ENCODE assay signal across 1 cellular context in the genomic region with DNA sequence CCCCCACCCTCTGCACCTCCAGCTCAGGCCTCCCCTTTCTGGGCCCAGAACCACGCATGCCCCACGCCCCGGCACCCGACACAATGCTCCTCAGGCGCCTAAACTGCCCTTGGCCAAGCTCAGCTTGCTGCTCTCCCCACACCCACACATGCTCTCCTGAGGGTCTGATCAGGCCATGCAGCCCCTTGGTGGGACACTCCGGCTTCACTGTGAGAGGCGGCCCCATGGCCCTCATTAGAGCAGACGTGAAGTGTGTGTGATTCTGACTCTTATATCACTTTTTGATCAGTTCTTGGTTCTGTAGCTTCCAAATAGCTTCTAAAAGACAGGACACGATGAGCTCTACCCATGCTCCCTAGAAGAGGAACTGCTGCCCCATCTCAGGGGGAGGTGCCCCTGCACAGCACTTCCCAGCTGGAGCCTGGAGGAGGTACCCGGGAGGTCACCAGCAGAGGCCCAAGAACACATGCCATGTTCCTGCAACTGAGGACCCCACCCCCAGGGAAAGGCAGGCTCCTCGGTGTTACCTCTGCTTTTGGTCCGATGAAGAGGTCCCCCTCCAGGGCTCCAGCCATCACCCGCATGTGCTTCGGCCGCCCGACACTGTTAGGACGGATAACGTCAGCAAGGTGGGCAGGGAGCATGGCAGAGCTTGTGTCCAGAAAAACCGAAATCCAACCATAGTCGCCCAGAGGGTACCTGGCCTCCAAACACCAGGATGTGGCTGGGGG.
TF ChIP-seq lines count a peak whose summit lies in the region.

No MANE protein-coding gene starts in this region.

TF ChIP-seq in WTC11, 78 proteins besides CTCF, POLR2A, EP300 and RAD21:
- TF ChIP-seq, protein P1, sequence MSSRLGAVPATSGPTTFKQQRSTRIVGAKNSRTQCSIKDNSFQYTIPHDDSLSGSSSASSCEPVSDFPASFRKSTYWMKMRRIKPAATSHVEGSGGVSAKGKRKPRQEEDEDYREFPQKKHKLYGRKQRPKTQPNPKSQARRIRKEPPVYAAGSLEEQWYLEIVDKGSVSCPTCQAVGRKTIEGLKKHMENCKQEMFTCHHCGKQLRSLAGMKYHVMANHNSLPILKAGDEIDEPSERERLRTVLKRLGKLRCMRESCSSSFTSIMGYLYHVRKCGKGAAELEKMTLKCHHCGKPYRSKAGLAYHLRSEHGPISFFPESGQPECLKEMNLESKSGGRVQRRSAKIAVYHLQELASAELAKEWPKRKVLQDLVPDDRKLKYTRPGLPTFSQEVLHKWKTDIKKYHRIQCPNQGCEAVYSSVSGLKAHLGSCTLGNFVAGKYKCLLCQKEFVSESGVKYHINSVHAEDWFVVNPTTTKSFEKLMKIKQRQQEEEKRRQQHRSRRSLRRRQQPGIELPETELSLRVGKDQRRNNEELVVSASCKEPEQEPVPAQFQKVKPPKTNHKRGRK (CRISPR knock-in tag; IDR thresholded peaks at IDR 0.05; ENCODE audit: borderline replicate concordance) = no peak
- TF ChIP-seq, protein P2, sequence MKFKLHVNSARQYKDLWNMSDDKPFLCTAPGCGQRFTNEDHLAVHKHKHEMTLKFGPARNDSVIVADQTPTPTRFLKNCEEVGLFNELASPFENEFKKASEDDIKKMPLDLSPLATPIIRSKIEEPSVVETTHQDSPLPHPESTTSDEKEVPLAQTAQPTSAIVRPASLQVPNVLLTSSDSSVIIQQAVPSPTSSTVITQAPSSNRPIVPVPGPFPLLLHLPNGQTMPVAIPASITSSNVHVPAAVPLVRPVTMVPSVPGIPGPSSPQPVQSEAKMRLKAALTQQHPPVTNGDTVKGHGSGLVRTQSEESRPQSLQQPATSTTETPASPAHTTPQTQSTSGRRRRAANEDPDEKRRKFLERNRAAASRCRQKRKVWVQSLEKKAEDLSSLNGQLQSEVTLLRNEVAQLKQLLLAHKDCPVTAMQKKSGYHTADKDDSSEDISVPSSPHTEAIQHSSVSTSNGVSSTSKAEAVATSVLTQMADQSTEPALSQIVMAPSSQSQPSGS (CRISPR knock-in tag; IDR thresholded peaks at IDR 0.05; ENCODE audit: borderline replicate concordance, low read depth) = no peak
- TF ChIP-seq ARID4B (CRISPR knock-in tag; IDR thresholded peaks at IDR 0.05; ENCODE audit: borderline replicate concordance) = no peak
- TF ChIP-seq SOX15 (CRISPR knock-in tag; IDR thresholded peaks at IDR 0.05) = no peak
- TF ChIP-seq, protein P3, sequence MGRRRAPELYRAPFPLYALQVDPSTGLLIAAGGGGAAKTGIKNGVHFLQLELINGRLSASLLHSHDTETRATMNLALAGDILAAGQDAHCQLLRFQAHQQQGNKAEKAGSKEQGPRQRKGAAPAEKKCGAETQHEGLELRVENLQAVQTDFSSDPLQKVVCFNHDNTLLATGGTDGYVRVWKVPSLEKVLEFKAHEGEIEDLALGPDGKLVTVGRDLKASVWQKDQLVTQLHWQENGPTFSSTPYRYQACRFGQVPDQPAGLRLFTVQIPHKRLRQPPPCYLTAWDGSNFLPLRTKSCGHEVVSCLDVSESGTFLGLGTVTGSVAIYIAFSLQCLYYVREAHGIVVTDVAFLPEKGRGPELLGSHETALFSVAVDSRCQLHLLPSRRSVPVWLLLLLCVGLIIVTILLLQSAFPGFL (CRISPR knock-in tag; IDR thresholded peaks at IDR 0.05; ENCODE audit: borderline replicate concordance) = no peak
- no peak for TF ChIP-seq NFYB (CRISPR knock-in tag; conservative IDR thresholded peaks at IDR 0.05; ENCODE audit: low read depth)
- TF ChIP-seq, protein P4, sequence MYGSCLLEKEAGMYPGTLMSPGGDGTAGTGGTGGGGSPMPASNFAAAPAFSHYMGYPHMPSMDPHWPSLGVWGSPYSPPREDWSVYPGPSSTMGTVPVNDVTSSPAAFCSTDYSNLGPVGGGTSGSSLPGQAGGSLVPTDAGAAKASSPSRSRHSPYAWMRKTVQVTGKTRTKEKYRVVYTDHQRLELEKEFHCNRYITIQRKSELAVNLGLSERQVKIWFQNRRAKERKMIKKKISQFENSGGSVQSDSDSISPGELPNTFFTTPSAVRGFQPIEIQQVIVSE (CRISPR knock-in tag; IDR thresholded peaks at IDR 0.05; ENCODE audit: borderline replicate concordance) = no peak
- TF ChIP-seq ZNF396 (CRISPR knock-in tag; IDR thresholded peaks at IDR 0.05; ENCODE audit: borderline replicate concordance) = no peak
- TF ChIP-seq, protein P5, sequence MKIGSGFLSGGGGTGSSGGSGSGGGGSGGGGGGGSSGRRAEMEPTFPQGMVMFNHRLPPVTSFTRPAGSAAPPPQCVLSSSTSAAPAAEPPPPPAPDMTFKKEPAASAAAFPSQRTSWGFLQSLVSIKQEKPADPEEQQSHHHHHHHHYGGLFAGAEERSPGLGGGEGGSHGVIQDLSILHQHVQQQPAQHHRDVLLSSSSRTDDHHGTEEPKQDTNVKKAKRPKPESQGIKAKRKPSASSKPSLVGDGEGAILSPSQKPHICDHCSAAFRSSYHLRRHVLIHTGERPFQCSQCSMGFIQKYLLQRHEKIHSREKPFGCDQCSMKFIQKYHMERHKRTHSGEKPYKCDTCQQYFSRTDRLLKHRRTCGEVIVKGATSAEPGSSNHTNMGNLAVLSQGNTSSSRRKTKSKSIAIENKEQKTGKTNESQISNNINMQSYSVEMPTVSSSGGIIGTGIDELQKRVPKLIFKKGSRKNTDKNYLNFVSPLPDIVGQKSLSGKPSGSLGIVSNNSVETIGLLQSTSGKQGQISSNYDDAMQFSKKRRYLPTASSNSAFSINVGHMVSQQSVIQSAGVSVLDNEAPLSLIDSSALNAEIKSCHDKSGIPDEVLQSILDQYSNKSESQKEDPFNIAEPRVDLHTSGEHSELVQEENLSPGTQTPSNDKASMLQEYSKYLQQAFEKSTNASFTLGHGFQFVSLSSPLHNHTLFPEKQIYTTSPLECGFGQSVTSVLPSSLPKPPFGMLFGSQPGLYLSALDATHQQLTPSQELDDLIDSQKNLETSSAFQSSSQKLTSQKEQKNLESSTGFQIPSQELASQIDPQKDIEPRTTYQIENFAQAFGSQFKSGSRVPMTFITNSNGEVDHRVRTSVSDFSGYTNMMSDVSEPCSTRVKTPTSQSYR (CRISPR knock-in tag; IDR thresholded peaks at IDR 0.05) = no peak
- no peak for TF ChIP-seq MYBL2 (CRISPR knock-in tag; IDR thresholded peaks at IDR 0.05)
- TF ChIP-seq TEAD4 (CRISPR knock-in tag; IDR thresholded peaks at IDR 0.05) = no peak
- TF ChIP-seq ZBTB21 (CRISPR knock-in tag; IDR thresholded peaks at IDR 0.05; ENCODE audit: borderline replicate concordance) = no peak
- TF ChIP-seq, protein P6, sequence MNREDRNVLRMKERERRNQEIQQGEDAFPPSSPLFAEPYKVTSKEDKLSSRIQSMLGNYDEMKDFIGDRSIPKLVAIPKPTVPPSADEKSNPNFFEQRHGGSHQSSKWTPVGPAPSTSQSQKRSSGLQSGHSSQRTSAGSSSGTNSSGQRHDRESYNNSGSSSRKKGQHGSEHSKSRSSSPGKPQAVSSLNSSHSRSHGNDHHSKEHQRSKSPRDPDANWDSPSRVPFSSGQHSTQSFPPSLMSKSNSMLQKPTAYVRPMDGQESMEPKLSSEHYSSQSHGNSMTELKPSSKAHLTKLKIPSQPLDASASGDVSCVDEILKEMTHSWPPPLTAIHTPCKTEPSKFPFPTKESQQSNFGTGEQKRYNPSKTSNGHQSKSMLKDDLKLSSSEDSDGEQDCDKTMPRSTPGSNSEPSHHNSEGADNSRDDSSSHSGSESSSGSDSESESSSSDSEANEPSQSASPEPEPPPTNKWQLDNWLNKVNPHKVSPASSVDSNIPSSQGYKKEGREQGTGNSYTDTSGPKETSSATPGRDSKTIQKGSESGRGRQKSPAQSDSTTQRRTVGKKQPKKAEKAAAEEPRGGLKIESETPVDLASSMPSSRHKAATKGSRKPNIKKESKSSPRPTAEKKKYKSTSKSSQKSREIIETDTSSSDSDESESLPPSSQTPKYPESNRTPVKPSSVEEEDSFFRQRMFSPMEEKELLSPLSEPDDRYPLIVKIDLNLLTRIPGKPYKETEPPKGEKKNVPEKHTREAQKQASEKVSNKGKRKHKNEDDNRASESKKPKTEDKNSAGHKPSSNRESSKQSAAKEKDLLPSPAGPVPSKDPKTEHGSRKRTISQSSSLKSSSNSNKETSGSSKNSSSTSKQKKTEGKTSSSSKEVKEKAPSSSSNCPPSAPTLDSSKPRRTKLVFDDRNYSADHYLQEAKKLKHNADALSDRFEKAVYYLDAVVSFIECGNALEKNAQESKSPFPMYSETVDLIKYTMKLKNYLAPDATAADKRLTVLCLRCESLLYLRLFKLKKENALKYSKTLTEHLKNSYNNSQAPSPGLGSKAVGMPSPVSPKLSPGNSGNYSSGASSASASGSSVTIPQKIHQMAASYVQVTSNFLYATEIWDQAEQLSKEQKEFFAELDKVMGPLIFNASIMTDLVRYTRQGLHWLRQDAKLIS (CRISPR knock-in tag; IDR thresholded peaks at IDR 0.05; ENCODE audit: borderline replicate concordance) = no peak
- TF ChIP-seq JUN (CRISPR knock-in tag; IDR thresholded peaks at IDR 0.05) = no peak
- TF ChIP-seq, protein P7, sequence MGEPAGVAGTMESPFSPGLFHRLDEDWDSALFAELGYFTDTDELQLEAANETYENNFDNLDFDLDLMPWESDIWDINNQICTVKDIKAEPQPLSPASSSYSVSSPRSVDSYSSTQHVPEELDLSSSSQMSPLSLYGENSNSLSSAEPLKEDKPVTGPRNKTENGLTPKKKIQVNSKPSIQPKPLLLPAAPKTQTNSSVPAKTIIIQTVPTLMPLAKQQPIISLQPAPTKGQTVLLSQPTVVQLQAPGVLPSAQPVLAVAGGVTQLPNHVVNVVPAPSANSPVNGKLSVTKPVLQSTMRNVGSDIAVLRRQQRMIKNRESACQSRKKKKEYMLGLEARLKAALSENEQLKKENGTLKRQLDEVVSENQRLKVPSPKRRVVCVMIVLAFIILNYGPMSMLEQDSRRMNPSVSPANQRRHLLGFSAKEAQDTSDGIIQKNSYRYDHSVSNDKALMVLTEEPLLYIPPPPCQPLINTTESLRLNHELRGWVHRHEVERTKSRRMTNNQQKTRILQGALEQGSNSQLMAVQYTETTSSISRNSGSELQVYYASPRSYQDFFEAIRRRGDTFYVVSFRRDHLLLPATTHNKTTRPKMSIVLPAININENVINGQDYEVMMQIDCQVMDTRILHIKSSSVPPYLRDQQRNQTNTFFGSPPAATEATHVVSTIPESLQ (CRISPR knock-in tag; IDR thresholded peaks at IDR 0.05) = no peak
- TF ChIP-seq RELA (CRISPR knock-in tag; IDR thresholded peaks at IDR 0.05; ENCODE audit: borderline replicate concordance) = no peak
- no peak for TF ChIP-seq E2F4 (CRISPR knock-in tag; IDR thresholded peaks at IDR 0.05; ENCODE audit: borderline replicate concordance, low read depth)
- TF ChIP-seq ATF1 (CRISPR knock-in tag; IDR thresholded peaks at IDR 0.05) = no peak
- no peak for TF ChIP-seq ZNF671 (CRISPR knock-in tag; IDR thresholded peaks at IDR 0.05)
